ENCODE assay signal across 14 cellular contexts in genomic region chr1:5976231-5976630, GRCh38.
"Had no signal": no experiment of that assay in that cellular context is flagged by ENCODE, and none has a peak within 500 bp of the region (broad histone marks: within the 10 kb centered on the region; RNA-seq: fewer than 3 reads in every experiment).

No MANE protein-coding gene starts in this region.

- H3K4me1 ChIP-seq: breast epithelium, vagina had no signal

- H3K36me3 ChIP-seq: breast epithelium, thoracic aorta had no signal

- H3K4me3 ChIP-seq: breast epithelium, skin epidermis, thoracic aorta, vagina had no signal

- H3K9me3 ChIP-seq: breast epithelium, thoracic aorta, vagina had no signal

- H3K27me3 ChIP-seq: breast epithelium, vagina had no signal

- H3K27ac ChIP-seq: breast epithelium, skin epidermis, thoracic aorta, vagina had no signal

- DNase-seq: activated CD8-positive, alpha-beta memory T cell treated with anti-CD3 and anti-CD28 coated beads for 24 hours; activated gamma-delta T cell treated with Interleukin-2 at 50 U/mL for 16 hours; activated naive CD4-positive, alpha-beta T cell treated with anti-CD3 and anti-CD28 coated beads, Interleukin-2, amount 50 U/mL, for 16 hours; endodermal cell; foreskin fibroblast; hippocampal formation; left colon; midbrain; occipital lobe; trophoblast cell had no signal
